In genomic region chr17:82241926-82242697, GRCh38 we compare ENCODE assay signal across 9 cellular contexts. TPM values are rescaled to one million over a fixed set of nuclear protein-coding genes. Genes with fewer than 3 reads are reported as not detected.
DNase-seq lines count a peak whose midpoint lies in the region; ATAC-seq and TF ChIP-seq lines count a peak whose summit lies in the region.
"Had no signal": no experiment of that assay in that cellular context is flagged by ENCODE, and none has a peak within 500 bp of the region (broad histone marks: within the 10 kb centered on the region; RNA-seq: fewer than 3 reads in every experiment).

No MANE protein-coding gene starts in this region.

- H3K9ac ChIP-seq in SK-N-SH: no peak overlapping the region

- DNase-seq in CD8-positive, alpha-beta T cell: no peak
- DNase-seq in SK-N-SH (peak; percentile 83), fibroblast of gingiva (ENCODE audit: low read depth) (peak; percentile 50), psoas muscle (peak; percentile 66 to 79)
- DNase-seq in activated effector memory CD4-positive, alpha-beta T cell treated with anti-CD3 and anti-CD28 coated beads, Interleukin-2, amount 50 U/mL, for 16 hours: no peak
- DNase-seq: NCI-H2081 treated with DMSO at 0.1 percent for 48 hours had no signal

- H3K9me3 ChIP-seq in CD8-positive, alpha-beta T cell (ENCODE audit: low read length): no peaks in the 10 kb centered on the region
- H3K9me3 ChIP-seq in SK-N-SH (no peaks in the 10 kb centered on the region), psoas muscle (no peaks in the 10 kb centered on the region)

- H3K27me3 ChIP-seq in CD8-positive, alpha-beta T cell (ENCODE audit: insufficient read depth, low read length): no peaks in the 10 kb centered on the region
- no peaks in the 10 kb centered on the region for H3K27me3 ChIP-seq in SK-N-SH (ENCODE audit: insufficient read depth)
- no peaks in the 10 kb centered on the region for H3K27me3 ChIP-seq in psoas muscle (ENCODE audit: insufficient read depth in 3 of 3, low read length in 2 of 3)

- intact Hi-C loops in CD8-positive, alpha-beta T cell (cut with DNase I, micrococcal nuclease): no loop called here
- intact Hi-C loops in psoas muscle (cut with DNase I): no loop called here

- no peak overlapping the region for H3K4me3 ChIP-seq in CD8-positive, alpha-beta T cell (ENCODE audit: low read depth, low read length)
- H3K4me3 ChIP-seq in SK-N-SH (ENCODE audit: low read depth in 2 of 2, low read length in 1 of 2) (no peak overlapping the region), psoas muscle (peak overlapping the region; percentile 31)

- H3K9me2 ChIP-seq in SK-N-SH: no peaks in the 10 kb centered on the region

- TF ChIP-seq EP300 in SK-N-SH (IDR thresholded peaks at IDR 0.05; ENCODE audit: borderline replicate concordance in 1 of 2, low read depth in 1 of 2, low read length in 1 of 2): no peak

- no peak overlapping the region for H3K4me3 Mint-ChIP-seq in CD8-positive, alpha-beta T cell

- TF ChIP-seq CTCF in CD8-positive, alpha-beta T cell (IDR thresholded peaks at IDR 0.05): no peak
- no peak for TF ChIP-seq CTCF in SK-N-SH (IDR thresholded peaks at IDR 0.05)
- TF ChIP-seq CTCF in psoas muscle (IDR thresholded peaks at IDR 0.05): no peak

- peaks cover 65% of the 10 kb centered on the region for H3F3A ChIP-seq in SK-N-SH (replicated peaks; ENCODE audit: insufficient read depth)

- H2AFZ ChIP-seq in SK-N-SH (ENCODE audit: low read depth): no peak overlapping the region

- CTCF ChIA-PET in CD8-positive, alpha-beta T cell (lab: Charles Lee): interaction anchor here (0.9 to 2.3 kb wide), 2 partner anchors 58 to 79 kb away, joined by 3 to 8 read pairs; no protein-coding TSS in a partner anchor
- CTCF ChIA-PET in SK-N-SH (lab: Yijun Ruan, JAX): interaction anchor here (0.7 to 10.9 kb wide), 17 partner anchors 10 to 212 kb away, joined by 3 to 153 read pairs (median 4); partner anchors contain the start of genes CCDC57, CD7, SECTM1 and SLC16A3

- TF ChIP-seq POLR2A in GM18505 (IDR thresholded peaks at IDR 0.05; ENCODE audit: borderline replicate concordance, extremely low read depth, insufficient read depth, insufficient read length): no peak

- H3K79me2 ChIP-seq in SK-N-SH (ENCODE audit: insufficient read depth): peaks cover 68% of the 10 kb centered on the region; the same call in 1 of the 2 replicates

- no peak overlapping the region for H3K27ac ChIP-seq in CD8-positive, alpha-beta T cell (ENCODE audit: low read depth, low read length)
- peak overlapping the region; percentile 69 to 82 for H3K27ac ChIP-seq in SK-N-SH (ENCODE audit: low read depth in 2 of 2, low read length in 1 of 2)
- peak overlapping the region; percentile 73 for H3K27ac ChIP-seq in psoas muscle

- H4K20me1 ChIP-seq in SK-N-SH (ENCODE audit: insufficient read depth): peaks cover 85% of the 10 kb centered on the region

- ATAC-seq in CD8-positive, alpha-beta T cell: no peak
- ATAC-seq in psoas muscle (peak; percentile 10 to 28 (median 16)), GM18505 (IDR thresholded peaks at IDR 0.05; ENCODE audit: unreplicated experiment) (no peak), HG03159 (IDR thresholded peaks at IDR 0.05; ENCODE audit: unreplicated experiment) (no peak), GM18511 (IDR thresholded peaks at IDR 0.05; ENCODE audit: unreplicated experiment) (no peak)

- peak overlapping the region; percentile 41; the same call in 1 of the 2 replicates for H3K4me2 ChIP-seq in SK-N-SH

- TF ChIP-seq RAD21 in SK-N-SH (IDR thresholded peaks at IDR 0.05; ENCODE audit: low read length): no peak

- peaks cover 42% of the 10 kb centered on the region for H3K36me3 ChIP-seq in CD8-positive, alpha-beta T cell (ENCODE audit: insufficient read depth, low read length)
- H3K36me3 ChIP-seq in SK-N-SH (replicated peaks in 1 of 2; ENCODE audit: control insufficient read depth in 1 of 2, insufficient read depth in 2 of 2, low read length in 1 of 2) (peaks cover 42 to 83% of the 10 kb centered on the region in 2 experiments), psoas muscle (ENCODE audit: insufficient read depth in 1 of 2, low read depth in 1 of 2) (peaks cover 3 to 58% of the 10 kb centered on the region in 2 donors)

- H3K9me3 Mint-ChIP-seq in CD8-positive, alpha-beta T cell: no peaks in the 10 kb centered on the region

- peaks cover 59% of the 10 kb centered on the region for H3K36me3 Mint-ChIP-seq in CD8-positive, alpha-beta T cell

- H3K27ac Mint-ChIP-seq in CD8-positive, alpha-beta T cell: peak overlapping the region; percentile 73

- no peaks in the 10 kb centered on the region for H3K27me3 Mint-ChIP-seq in CD8-positive, alpha-beta T cell (ENCODE audit: low read depth)

- POLR2A ChIA-PET in CD8-positive, alpha-beta T cell (lab: Charles Lee): interaction anchor here (1.4 kb wide), 1 partner anchor 75 kb away, joined by 5 read pairs; the partner anchor contains the start of gene CD7
- POLR2A ChIA-PET in SK-N-SH (lab: Yijun Ruan, JAX): interaction anchor here (0.6 to 2.5 kb wide), 5 partner anchors 9 to 215 kb away, joined by 3 to 8 read pairs (median 4); partner anchors contain the start of gene SLC16A3

- H3K4me1 Mint-ChIP-seq in CD8-positive, alpha-beta T cell (ENCODE audit: low read depth): peaks cover 56% of the 10 kb centered on the region

- WGBS in SK-N-SH (ENCODE audit: low lambda C conversion rate): 48% methylated on average over 10 of the region's 20 CpGs
- 11 to 28% (median 16%) methylated on average over 19 to 20 of the region's 20 CpGs for WGBS in psoas muscle, 3 donors

- H3K4me1 ChIP-seq in CD8-positive, alpha-beta T cell (ENCODE audit: insufficient read depth, low read length): peaks cover 38% of the 10 kb centered on the region
- H3K4me1 ChIP-seq in SK-N-SH (ENCODE audit: control insufficient read depth in 1 of 2, insufficient read depth in 2 of 2, low read depth in 1 of 2, low read length in 1 of 2) (peaks cover 33 to 45% of the 10 kb centered on the region in 2 experiments; a peak in 3 of 4 replicates), psoas muscle (peaks cover 83% of the 10 kb centered on the region)

TF ChIP-seq in SK-N-SH, 30 proteins besides CTCF, POLR2A, EP300 and RAD21 (continues in another document):
- TF ChIP-seq REST (IDR thresholded peaks at IDR 0.05; ENCODE audit: low read depth, low read length): no peak
- 0 out of 2 replicates have a peak, but pooled peaks have one; percentile 4 for TF ChIP-seq ELF1 (IDR thresholded peaks at IDR 0.05)

RNA-seq across cellular contexts. Expression of gene SLC16A3, which starts 13.3 kb away (rescaled TPM):
- 100 to 1,000 TPM in 1 of 2 experiments, 10 to 100 TPM in 1; 94.0 to 103 TPM for total RNA-seq in CD8-positive, alpha-beta T cell
- polyA plus RNA-seq in SK-N-SH (2012; rRNA removed) (68.8 and 70.7 TPM in 2 replicates), psoas muscle (100 to 1,000 TPM; 102 to 263 (median 128) TPM)
- 25.2 and 42.6 TPM in 2 replicates for polyA plus RNA-seq in SK-N-SH (2012; cell fraction: cytosol; rRNA removed)
- polyA plus RNA-seq in SK-N-SH (2012; cell fraction: nucleus; rRNA removed): 38.5 and 58.7 TPM in 2 replicates
- 100 to 1,000 TPM in 2 of 4 donors, 10 to 100 TPM in 2; 18.6 to 182 (median 70.1) TPM for total RNA-seq in psoas muscle

RNA-seq across cellular contexts. Expression of gene CCDC57, which starts 29.5 kb away (rescaled TPM):
- 100 to 1,000 TPM; 175 to 184 TPM for total RNA-seq in CD8-positive, alpha-beta T cell
- polyA plus RNA-seq in SK-N-SH (2012; rRNA removed): 68.6 and 82.9 TPM in 2 replicates
- 11.2 and 17.5 TPM in 2 replicates for polyA plus RNA-seq in SK-N-SH (2012; cell fraction: cytosol; rRNA removed)
- polyA plus RNA-seq in SK-N-SH (2012; cell fraction: nucleus; rRNA removed): 417 and 423 TPM in 2 replicates
- total RNA-seq in psoas muscle: 10 to 100 TPM; 10.2 to 15.3 (median 12.4) TPM
- polyA plus RNA-seq in psoas muscle: 10 to 100 TPM in 1 of 3 donors, 1 to 10 TPM in 2; 7.2 to 11.1 (median 8.6) TPM

RNA-seq across cellular contexts. Expression of gene CSNK1D, which starts 31.4 kb away (rescaled TPM):
- 100 to 1,000 TPM; 369 to 393 TPM for total RNA-seq in CD8-positive, alpha-beta T cell
- polyA plus RNA-seq in SK-N-SH (2012; rRNA removed) (133 and 216 TPM in 2 replicates), psoas muscle (100 to 1,000 TPM in 1 of 3 donors, 10 to 100 TPM in 2; 74.3 to 124 (median 92.7) TPM)
- 121 and 170 TPM in 2 replicates for polyA plus RNA-seq in SK-N-SH (2012; cell fraction: cytosol; rRNA removed)
- polyA plus RNA-seq in SK-N-SH (2012; cell fraction: nucleus; rRNA removed): 670 and 707 TPM in 2 replicates
- total RNA-seq in psoas muscle: 100 to 1,000 TPM in 3 of 4 donors, 10 to 100 TPM in 1; 73.5 to 139 (median 116) TPM

Comparison
In these comparisons a context has a peak if more than half of its experiments do, and no peak if none do; other contexts are left out.
1. ATAC-seq: peak in psoas muscle (4 of 4); none in CD8-positive, alpha-beta T cell (single experiment), GM18505 (single experiment), HG03159 (single experiment) and GM18511 (single experiment).
2. DNase-seq: peak in SK-N-SH (single experiment), fibroblast of gingiva (single experiment) and psoas muscle (2 of 2); none in CD8-positive, alpha-beta T cell (0 of 7) and activated effector memory CD4-positive, alpha-beta T cell treated with anti-CD3 and anti-CD28 coated beads, Interleukin-2, amount 50 U/mL, for 16 hours (single experiment).
3. RNA of gene CCDC57, which starts 29.5 kb away (total RNA-seq): 175 to 184 TPM in CD8-positive, alpha-beta T cell; 10.2 to 15.3 TPM in psoas muscle; every median in the first group is over 10 times any median in the second.